In the genomic region with DNA sequence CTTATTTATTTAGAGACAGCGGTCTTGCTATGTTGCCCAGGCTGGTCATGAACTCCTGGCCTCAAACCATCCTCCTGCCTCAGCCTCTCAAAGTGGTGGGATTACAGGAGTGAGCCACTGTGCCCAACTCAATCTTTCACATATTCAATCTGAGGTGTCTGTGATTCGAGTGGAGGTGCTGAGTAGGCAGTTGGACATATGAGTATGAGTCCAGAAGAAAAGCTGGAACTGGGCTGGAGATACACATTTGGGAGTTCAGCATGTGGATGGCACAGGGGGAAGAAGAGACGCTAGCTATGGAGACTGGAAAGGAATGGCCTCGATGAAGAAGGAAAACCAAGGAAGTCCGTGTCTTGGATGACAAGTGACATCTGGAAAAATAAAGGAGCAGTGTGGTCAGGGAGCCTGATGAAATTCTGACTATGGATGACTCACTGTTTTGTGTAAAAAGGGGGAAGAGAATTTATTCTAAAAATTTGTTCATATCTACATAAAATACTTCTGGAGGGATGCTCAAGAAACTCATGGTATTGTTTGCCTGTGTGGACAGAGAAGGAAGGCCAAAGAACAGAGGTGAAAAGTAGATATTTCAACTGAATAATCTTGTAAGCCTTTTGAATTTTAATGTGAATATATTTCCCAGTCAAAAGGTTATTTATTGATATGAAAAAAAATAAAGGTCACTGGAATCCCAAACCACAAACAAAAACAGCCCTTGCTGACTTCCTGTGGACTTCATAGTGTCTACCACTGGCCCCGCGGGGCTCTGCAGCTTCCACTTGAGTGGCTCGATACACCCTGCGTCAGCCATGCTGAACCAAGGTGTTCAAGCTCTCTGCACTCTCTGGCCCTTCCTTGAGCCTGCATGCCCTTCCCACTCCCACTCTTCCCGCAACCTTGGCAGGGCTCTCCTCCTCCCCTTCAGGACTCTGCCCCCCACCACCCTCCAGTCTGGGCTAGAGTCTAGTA, we compare ENCODE assay signal across 13 cellular contexts. TPM values are rescaled to one million over a fixed set of nuclear protein-coding genes. Genes with fewer than 3 reads are reported as not detected.
DNase-seq lines count a peak whose midpoint lies in the region; ATAC-seq and TF ChIP-seq lines count a peak whose summit lies in the region.
"Had no signal": no experiment of that assay in that cellular context is flagged by ENCODE, and none has a peak within 500 bp of the region (broad histone marks: within the 10 kb centered on the region; RNA-seq: fewer than 3 reads in every experiment).

No MANE protein-coding gene starts in this region.

- peak overlapping the region; percentile 57 for H3K4me3 Mint-ChIP-seq in activated T-helper 17 cell treated with anti-CD3 and anti-CD28 coated beads, Interleukin-2, amount 50 U/mL, for 72 hours
- H3K4me3 Mint-ChIP-seq: endodermal cell had no signal

- no peaks in the 10 kb centered on the region for H3K9me3 Mint-ChIP-seq in activated T-helper 17 cell treated with anti-CD3 and anti-CD28 coated beads, Interleukin-2, amount 50 U/mL, for 72 hours
- H3K9me3 Mint-ChIP-seq: endodermal cell had no signal

- H3K27me3 ChIP-seq in HL-60 (ENCODE audit: insufficient read depth, poor library complexity, severe bottlenecking) (no peaks in the 10 kb centered on the region), left lung (no peaks in the 10 kb centered on the region)
- H3K27me3 ChIP-seq: testis had no signal

- TF ChIP-seq CTCF in AG10803 (conservative IDR thresholded peaks at IDR 0.05; ENCODE audit: low read length) (no peak), HL-60 (IDR thresholded peaks at IDR 0.05; ENCODE audit: insufficient read depth, low read length) (no peak), left lung (IDR thresholded peaks at IDR 0.05) (no peak), mucosa of descending colon (IDR thresholded peaks at IDR 0.05) (no peak)

- peak; percentile 75 for DNase-seq in AG10803 (ENCODE audit: low read depth)
- DNase-seq in HL-60 (ENCODE audit: low read depth in 1 of 2, low spot score in 1 of 2): no peak
- peak in 1 of 2 donors; percentile 75 for DNase-seq in left lung
- no peak for DNase-seq in activated CD8-positive, alpha-beta memory T cell treated with anti-CD3 and anti-CD28 coated beads for 24 hours
- no peak for DNase-seq in mucosa of descending colon
- DNase-seq in NCI-H187 (lab: John Stamatoyannopoulos, UW): no peak
- DNase-seq: endodermal cell, left cardiac atrium, NCI-H1417, testis had no signal

- peak overlapping the region; percentile 72 for H3K27ac Mint-ChIP-seq in activated T-helper 17 cell treated with anti-CD3 and anti-CD28 coated beads, Interleukin-2, amount 50 U/mL, for 72 hours
- H3K27ac Mint-ChIP-seq: endodermal cell had no signal

- H3K36me3 ChIP-seq in left lung: no peaks in the 10 kb centered on the region
- H3K36me3 ChIP-seq in mucosa of descending colon (ENCODE audit: low read depth): no peaks in the 10 kb centered on the region

- no peaks in the 10 kb centered on the region for H3K9me3 ChIP-seq in left lung
- no peaks in the 10 kb centered on the region for H3K9me3 ChIP-seq in mucosa of descending colon
- H3K9me3 ChIP-seq: testis had no signal

- H3K4me1 Mint-ChIP-seq in activated T-helper 17 cell treated with anti-CD3 and anti-CD28 coated beads, Interleukin-2, amount 50 U/mL, for 72 hours: peaks cover 37% of the 10 kb centered on the region

- intact Hi-C loops in left lung (cut with DNase I) (no loop called here), mucosa of descending colon (cut with DNase I, micrococcal nuclease) (no loop called here)

- H3K4me1 ChIP-seq in left lung: peaks cover 15 to 72% of the 10 kb centered on the region in 2 donors
- peaks cover 19% of the 10 kb centered on the region for H3K4me1 ChIP-seq in mucosa of descending colon (ENCODE audit: low read depth)
- H3K4me1 ChIP-seq: testis had no signal

- peaks cover 4% of the 10 kb centered on the region for H3K36me3 Mint-ChIP-seq in activated T-helper 17 cell treated with anti-CD3 and anti-CD28 coated beads, Interleukin-2, amount 50 U/mL, for 72 hours (ENCODE audit: low read depth)

- no peak for ATAC-seq in activated T-helper 17 cell treated with anti-CD3 and anti-CD28 coated beads, Interleukin-2, amount 50 U/mL, for 72 hours (replicated peaks)
- ATAC-seq in left lung (no peak), GM21576 (IDR thresholded peaks at IDR 0.05; ENCODE audit: unreplicated experiment) (no peak), mucosa of descending colon (no peak)

- H3K27me3 Mint-ChIP-seq in activated T-helper 17 cell treated with anti-CD3 and anti-CD28 coated beads, Interleukin-2, amount 50 U/mL, for 72 hours: no peaks in the 10 kb centered on the region

- H3K27ac ChIP-seq in HL-60 (replicated peaks) (peak overlapping the region; percentile 72), left lung (peak overlapping the region; percentile 79 to 90)
- H3K27ac ChIP-seq: SK-N-MC, testis had no signal

- no peak overlapping the region for H3K4me3 ChIP-seq in AG10803 (ENCODE audit: low read length)
- H3K4me3 ChIP-seq in HL-60 (replicated peaks; ENCODE audit: insufficient read depth, low read length): no peak overlapping the region
- H3K4me3 ChIP-seq in left lung: no peak overlapping the region
- no peak overlapping the region for H3K4me3 ChIP-seq in mucosa of descending colon
- H3K4me3 ChIP-seq: SK-N-MC, testis had no signal

RNA-seq across cellular contexts. Expression of a gene that starts 8.9 kb away (rescaled TPM):
- 100 to 1,000 TPM in 1 of 2 donors, 10 to 100 TPM in 1; 95.4 to 127 TPM for total RNA-seq in activated T-helper 17 cell treated with anti-CD3 and anti-CD28 coated beads, Interleukin-2, amount 50 U/mL, for 72 hours
- 100 to 1,000 TPM; 201 to 227 TPM for total RNA-seq in left lung
- 10 to 100 TPM; 52.8 to 68.2 (median 56.9) TPM for total RNA-seq in mucosa of descending colon

RNA-seq across cellular contexts. Expression of a gene that starts 48.2 kb away (rescaled TPM):
- 1 to 10 TPM in 1 of 2 donors, under 1 TPM in 1; 0.53 to 2.2 TPM for total RNA-seq in activated T-helper 17 cell treated with anti-CD3 and anti-CD28 coated beads, Interleukin-2, amount 50 U/mL, for 72 hours
- total RNA-seq in left lung (1 to 10 TPM; 1.1 to 7.1 TPM), mucosa of descending colon (1 to 10 TPM; 1.0 to 1.8 (median 1.5) TPM)
